ENCODE assay signal across 24 cellular contexts in genomic region chr1:6090996-6091822, GRCh38.
"Had no signal": no experiment of that assay in that cellular context is flagged by ENCODE, and none has a peak within 500 bp of the region (broad histone marks: within the 10 kb centered on the region; RNA-seq: fewer than 3 reads in every experiment).

No MANE protein-coding gene starts in this region.

- H3K9me3 ChIP-seq: Peyer's patch had no signal

- H3K27me3 Mint-ChIP-seq: activated B cell treated with CpG ODN at 0.5 μM for 24 hours; activated CD4-positive, alpha-beta memory T cell treated with anti-CD3 and anti-CD28 coated beads for 36 hours; activated CD4-positive, alpha-beta T cell treated with anti-CD3 and anti-CD28 coated beads, Interleukin-2, amount 10 ng/mL, durations not matched to agents 7 days and 5 days; activated naive CD8-positive, alpha-beta T cell; central memory CD8-positive, alpha-beta T cell had no signal

- H3K27ac Mint-ChIP-seq: activated B cell treated with CpG ODN at 0.5 μM for 24 hours; activated CD4-positive, alpha-beta memory T cell treated with anti-CD3 and anti-CD28 coated beads for 36 hours; activated CD4-positive, alpha-beta T cell treated with anti-CD3 and anti-CD28 coated beads, Interleukin-2, amount 10 ng/mL, durations not matched to agents 7 days and 5 days; activated naive CD8-positive, alpha-beta T cell; activated T-cell treated with anti-CD3 and anti-CD28 coated beads, Interleukin-2, amount 50 U/mL, for 72 hours had no signal

- H3K9me3 Mint-ChIP-seq: activated B cell treated with CpG ODN at 0.5 μM for 24 hours; activated CD4-positive, alpha-beta memory T cell treated with anti-CD3 and anti-CD28 coated beads for 36 hours; activated CD4-positive, alpha-beta T cell treated with anti-CD3 and anti-CD28 coated beads, Interleukin-2, amount 10 ng/mL, durations not matched to agents 7 days and 5 days; activated T-cell treated with anti-CD3 and anti-CD28 coated beads, Interleukin-2, amount 50 U/mL, for 72 hours; central memory CD8-positive, alpha-beta T cell had no signal

- H3K4me3 ChIP-seq: Peyer's patch had no signal

- H3K27ac ChIP-seq: Peyer's patch, RWPE1 had no signal

- H3K4me1 ChIP-seq: Peyer's patch had no signal

- H3K36me3 ChIP-seq: Peyer's patch had no signal

- DNase-seq: activated B cell treated with CpG ODN at 0.5 μM for 24 hours; activated CD4-positive, alpha-beta memory T cell treated with anti-CD3 and anti-CD28 coated beads for 36 hours; activated CD4-positive, alpha-beta T cell treated with anti-CD3 and anti-CD28 coated beads for 1 hour; activated CD4-positive, alpha-beta T cell treated with anti-CD3 and anti-CD28 coated beads, Interleukin-2, amount 10 ng/mL, durations not matched to agents 7 days and 5 days; activated CD8-positive, alpha-beta memory T cell treated with anti-CD3 and anti-CD28 coated beads for 24 hours; activated naive CD4-positive, alpha-beta T cell; activated T-cell treated with anti-CD3 and anti-CD28 coated beads, Interleukin-2, amount 50 U/mL, for 72 hours; amygdala; MM.1S; NCI-H1105 treated with DMSO at 0.1 percent for 48 hours; NCI-H146; NCI-H1930; NCI-H2171; NCI-H345; NCI-H510A; NCI-H526 treated with DMSO at 0.1 percent for 48 hours; NK-92 treated with Interleukin-12 subunit alpha and Interleukin-12 subunit beta, amount 100 ng/mL, for 24 hours; OCI-M1; Peyer's patch; SHP77 treated with DMSO at 0.1 percent for 48 hours had no signal

- H3K4me1 Mint-ChIP-seq: activated B cell treated with CpG ODN at 0.5 μM for 24 hours; activated CD4-positive, alpha-beta T cell treated with anti-CD3 and anti-CD28 coated beads, Interleukin-2, amount 10 ng/mL, durations not matched to agents 7 days and 5 days had no signal

- ATAC-seq: activated T-cell treated with anti-CD3 and anti-CD28 coated beads, Interleukin-2, amount 50 U/mL, for 72 hours had no signal

- H3K4me3 Mint-ChIP-seq: activated B cell treated with CpG ODN at 0.5 μM for 24 hours; activated CD4-positive, alpha-beta memory T cell treated with anti-CD3 and anti-CD28 coated beads for 36 hours; activated CD4-positive, alpha-beta T cell treated with anti-CD3 and anti-CD28 coated beads, Interleukin-2, amount 10 ng/mL, durations not matched to agents 7 days and 5 days; activated naive CD8-positive, alpha-beta T cell; activated T-cell treated with anti-CD3 and anti-CD28 coated beads, Interleukin-2, amount 50 U/mL, for 72 hours; brain; central memory CD8-positive, alpha-beta T cell had no signal

- H3K36me3 Mint-ChIP-seq: brain had no signal
